In the genomic region with DNA sequence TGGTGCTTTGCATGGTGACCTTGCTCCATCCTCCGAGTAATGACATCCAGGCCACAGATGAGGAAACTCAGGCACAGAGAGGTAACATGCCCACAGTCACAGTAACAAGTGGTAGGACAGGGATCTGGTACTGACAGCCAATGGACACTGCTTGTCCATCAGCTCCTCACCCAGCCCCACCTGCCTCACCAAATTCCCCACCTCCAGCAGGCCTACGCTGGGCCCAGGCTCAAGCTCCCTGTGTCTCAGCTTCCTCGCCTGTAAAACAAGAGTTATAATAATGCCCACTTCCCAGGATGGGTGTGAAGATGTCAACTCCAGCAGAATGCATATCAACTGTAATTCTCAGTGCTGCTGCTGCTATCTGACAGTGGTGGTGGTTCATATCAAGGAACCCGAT, we compare ENCODE assay signal across 8 cellular contexts.
"Had no signal": no experiment of that assay in that cellular context is flagged by ENCODE, and none has a peak within 500 bp of the region (broad histone marks: within the 10 kb centered on the region; RNA-seq: fewer than 3 reads in every experiment).

No MANE protein-coding gene starts in this region.

- H3K4me3 ChIP-seq: GM23248, HAP-1, K562 had no signal

- DNase-seq: GM23248, GOT3, H7, HFFc6, IMR-90 had no signal

- H3K9ac ChIP-seq: GM23248 had no signal

- H2AFZ ChIP-seq: GM23248 had no signal

- H3K4me3 Mint-ChIP-seq: HFFc6 had no signal

- FAIRE-seq: HTR-8/SVneo, K562 had no signal

- H3K27ac ChIP-seq: GM23248 had no signal

- H3K36me3 ChIP-seq: HAP-1 had no signal

- H3K27ac Mint-ChIP-seq: HFFc6 had no signal
